In genomic region chr11:110297726-110298297, GRCh38 we compare ENCODE assay signal across 12 cellular contexts. TPM values are rescaled to one million over a fixed set of nuclear protein-coding genes. Genes with fewer than 3 reads are reported as not detected.
DNase-seq lines count a peak whose midpoint lies in the region; TF ChIP-seq lines count a peak whose summit lies in the region.
"Had no signal": no experiment of that assay in that cellular context is flagged by ENCODE, and none has a peak within 500 bp of the region (broad histone marks: within the 10 kb centered on the region; RNA-seq: fewer than 3 reads in every experiment).

No MANE protein-coding gene starts in this region.

- TF ChIP-seq CTCF in epithelial cell of esophagus (IDR thresholded peaks at IDR 0.05; ENCODE audit: insufficient read depth, low read depth, low read length, missing control alignments) (no peak), nephron progenitor cell (IDR thresholded peaks at IDR 0.05) (no peak)

- DNase-seq in H4 (ENCODE audit: low spot score) = peak; percentile 17
- DNase-seq in RPMI8226 = peak; percentile 20
- peak; percentile 81 for DNase-seq in epithelial cell of esophagus (ENCODE audit: low read depth)
- no peak for DNase-seq in nephron progenitor cell
- no peak for DNase-seq in ureter (ENCODE audit: low spot score)
- DNase-seq in HAP-1 (ENCODE audit: low spot score in 2 of 2) = no peak
- DNase-seq in NCI-H1694 treated with DMSO at 0.1 percent for 48 hours (lab: John Stamatoyannopoulos, UW) = no peak
- no peak for DNase-seq in stimulated activated CD4-positive, alpha-beta T cell treated with anti-CD3 and anti-CD28 coated beads, Interleukin-2, amount 100 ng/mL, for 24 hours
- DNase-seq: anterior cingulate cortex, Karpas-422, WERI-Rb-1 had no signal

- peaks cover 50% of the 10 kb centered on the region for H3K4me1 Mint-ChIP-seq in nephron progenitor cell

- no peaks in the 10 kb centered on the region for H3K36me3 ChIP-seq in HAP-1 (replicated peaks)

- peaks cover 4% of the 10 kb centered on the region for H3K36me3 Mint-ChIP-seq in nephron progenitor cell (ENCODE audit: low read depth)

- in situ Hi-C loops in HAP-1 (cut with MboI; ENCODE audit: low sequenced_read_pairs) = no loop called here

- H3K27me3 ChIP-seq in HAP-1 (ENCODE audit: low read depth) = no peaks in the 10 kb centered on the region
- H3K27me3 ChIP-seq: foreskin keratinocyte had no signal

- H3K9me3 Mint-ChIP-seq in nephron progenitor cell = peaks cover 4% of the 10 kb centered on the region

- peak overlapping the region; percentile 84 for H3K4me3 Mint-ChIP-seq in nephron progenitor cell

- H3K4me1 ChIP-seq in HAP-1 = peaks cover 19% of the 10 kb centered on the region

- H3K27ac Mint-ChIP-seq in nephron progenitor cell = peak overlapping the region; percentile 42

- H3K4me3 ChIP-seq in epithelial cell of esophagus (ENCODE audit: low read length) (no peak overlapping the region), HAP-1 (no peak overlapping the region)

- 0 out of 2 replicates have a peak, but pooled peaks cover 2% of the 10 kb centered on the region for H3K9me3 ChIP-seq in HAP-1

- H3K27me3 Mint-ChIP-seq in nephron progenitor cell (ENCODE audit: low read depth, poor library complexity) = peaks cover 2% of the 10 kb centered on the region

RNA-seq across cellular contexts. Expression of gene RDX, which starts 1.4 kb away (rescaled TPM):
- total RNA-seq in H4 (2014; rRNA removed; shearing (Covaris generic)) = 55.4 and 68.9 TPM in 2 replicates
- total RNA-seq in ureter = 71.7 TPM

Comparison
In these comparisons a context has a peak if more than half of its experiments do, and no peak if none do; other contexts are left out.
1. DNase-seq: peak in H4 (single experiment), RPMI8226 (single experiment) and epithelial cell of esophagus (single experiment); none in nephron progenitor cell (single experiment), ureter (single experiment), HAP-1 (0 of 2), NCI-H1694 treated with DMSO at 0.1 percent for 48 hours (single experiment) and stimulated activated CD4-positive, alpha-beta T cell treated with anti-CD3 and anti-CD28 coated beads, Interleukin-2, amount 100 ng/mL, for 24 hours (0 of 2).